Comparison of ENCODE assay signal across 11 cellular contexts in genomic region chr9:74281674-74282073, GRCh38.
DNase-seq lines count a peak whose midpoint lies in the region; ATAC-seq and TF ChIP-seq lines count a peak whose summit lies in the region.
"Had no signal": no experiment of that assay in that cellular context is flagged by ENCODE, and none has a peak within 500 bp of the region (broad histone marks: within the 10 kb centered on the region; RNA-seq: fewer than 3 reads in every experiment).

No MANE protein-coding gene starts in this region.

- no peaks in the 10 kb centered on the region for H3K9me2 ChIP-seq in Karpas-422 (replicated peaks; ENCODE audit: insufficient read depth, low read length)

- H2AFZ ChIP-seq in Karpas-422 (ENCODE audit: low read length): no peak overlapping the region

- no peaks in the 10 kb centered on the region for H3K9me3 Mint-ChIP-seq in activated CD4-positive, alpha-beta T cell treated with anti-CD3 and anti-CD28 coated beads, Interleukin-2, amount 10 ng/mL, durations not matched to agents 24 days and 14 days
- peaks cover 3% of the 10 kb centered on the region for H3K9me3 Mint-ChIP-seq in activated CD4-positive, alpha-beta T cell treated with anti-CD3 and anti-CD28 coated beads for 36 hours (ENCODE audit: low read depth)
- H3K9me3 Mint-ChIP-seq in progenitor cell of endocrine pancreas (ENCODE audit: low read depth): no peaks in the 10 kb centered on the region

- ATAC-seq in activated CD4-positive, alpha-beta T cell treated with anti-CD3 and anti-CD28 coated beads for 36 hours: no peak
- no peak for ATAC-seq in HG03571 (IDR thresholded peaks at IDR 0.05; ENCODE audit: unreplicated experiment)
- ATAC-seq in GM19463 (IDR thresholded peaks at IDR 0.05; ENCODE audit: unreplicated experiment): no peak

- intact Hi-C loops in activated CD4-positive, alpha-beta T cell treated with anti-CD3 and anti-CD28 coated beads, Interleukin-2, amount 10 ng/mL, durations not matched to agents 24 days and 14 days (cut with micrococcal nuclease): no loop called here
- intact Hi-C loops in activated CD4-positive, alpha-beta T cell treated with anti-CD3 and anti-CD28 coated beads for 36 hours (cut with DNase I, micrococcal nuclease): loop anchor here in 1 of 2 experiments (2.0 kb wide), 1 partner anchor 1081 kb away; no protein-coding TSS in a partner anchor

- H3K36me3 ChIP-seq in Karpas-422 (ENCODE audit: insufficient read depth, low read length) (no peaks in the 10 kb centered on the region), brain microvascular endothelial cell (replicated peaks) (no peaks in the 10 kb centered on the region)

- no peak overlapping the region for H3K9ac ChIP-seq in Karpas-422 (ENCODE audit: low read length)

- H3K4me1 ChIP-seq in Karpas-422 (ENCODE audit: low read length): no peaks in the 10 kb centered on the region

- H3K27me3 ChIP-seq in Karpas-422 (ENCODE audit: low read length) (no peaks in the 10 kb centered on the region), brain microvascular endothelial cell (replicated peaks) (no peaks in the 10 kb centered on the region)

- in situ Hi-C loops in brain microvascular endothelial cell (cut with HindIII; ENCODE audit: low pct_ligation_motif_present, low sequenced_read_pairs): no loop called here

- POLR2A ChIA-PET in activated CD4-positive, alpha-beta T cell treated with anti-CD3 and anti-CD28 coated beads for 36 hours (lab: Charles Lee): no interaction called here

- no peaks in the 10 kb centered on the region for H3K36me3 Mint-ChIP-seq in activated CD4-positive, alpha-beta T cell treated with anti-CD3 and anti-CD28 coated beads, Interleukin-2, amount 10 ng/mL, durations not matched to agents 24 days and 14 days (ENCODE audit: low read depth)
- no peaks in the 10 kb centered on the region for H3K36me3 Mint-ChIP-seq in activated CD4-positive, alpha-beta T cell treated with anti-CD3 and anti-CD28 coated beads for 36 hours (ENCODE audit: low read depth)
- no peaks in the 10 kb centered on the region for H3K36me3 Mint-ChIP-seq in progenitor cell of endocrine pancreas (ENCODE audit: insufficient read depth)
- H3K36me3 Mint-ChIP-seq: IgD-negative memory B cell had no signal

- H3K4me3 Mint-ChIP-seq in activated CD4-positive, alpha-beta T cell treated with anti-CD3 and anti-CD28 coated beads, Interleukin-2, amount 10 ng/mL, durations not matched to agents 24 days and 14 days: no peak overlapping the region
- no peak overlapping the region for H3K4me3 Mint-ChIP-seq in activated CD4-positive, alpha-beta T cell treated with anti-CD3 and anti-CD28 coated beads for 36 hours
- H3K4me3 Mint-ChIP-seq in progenitor cell of endocrine pancreas (ENCODE audit: low read depth): no peak overlapping the region
- H3K4me3 Mint-ChIP-seq: IgD-negative memory B cell had no signal

- H3K27me3 Mint-ChIP-seq in activated CD4-positive, alpha-beta T cell treated with anti-CD3 and anti-CD28 coated beads, Interleukin-2, amount 10 ng/mL, durations not matched to agents 24 days and 14 days: peaks cover 6% of the 10 kb centered on the region
- no peaks in the 10 kb centered on the region for H3K27me3 Mint-ChIP-seq in activated CD4-positive, alpha-beta T cell treated with anti-CD3 and anti-CD28 coated beads for 36 hours
- H3K27me3 Mint-ChIP-seq in progenitor cell of endocrine pancreas: no peaks in the 10 kb centered on the region

- DNase-seq in activated CD4-positive, alpha-beta T cell treated with anti-CD3 and anti-CD28 coated beads, Interleukin-2, amount 10 ng/mL, durations not matched to agents 24 days and 14 days: peak; percentile 57
- DNase-seq in activated CD4-positive, alpha-beta T cell treated with anti-CD3 and anti-CD28 coated beads for 36 hours: no peak
- DNase-seq in Karpas-422: peak; percentile 58
- DNase-seq in brain microvascular endothelial cell: no peak
- DNase-seq in progenitor cell of endocrine pancreas (ENCODE audit: low spot score, unreplicated experiment): no peak
- DNase-seq in DMS79 (lab: John Stamatoyannopoulos, UW): no peak
- DNase-seq: activated CD8-positive, alpha-beta memory T cell treated with anti-CD3 and anti-CD28 coated beads, Interleukin-2, amount 50 U/mL, for 4 hours; stimulated activated CD4-positive, alpha-beta T cell treated with anti-CD3 and anti-CD28 coated beads, Interleukin-12 subunit alpha, Interleukin-12 subunit beta, amount 100 ng/mL, for 4 hours had no signal

- H3K27ac ChIP-seq in Karpas-422 (ENCODE audit: low read length): no peak overlapping the region
- no peak overlapping the region for H3K27ac ChIP-seq in brain microvascular endothelial cell

- no peak overlapping the region for H3K4me2 ChIP-seq in Karpas-422 (ENCODE audit: low read depth, low read length, poor library complexity, severe bottlenecking)

- H3K4me3 ChIP-seq in Karpas-422 (ENCODE audit: low read length) (no peak overlapping the region), brain microvascular endothelial cell (ENCODE audit: low read depth, low read length) (no peak overlapping the region)

- no peaks in the 10 kb centered on the region for H4K20me1 ChIP-seq in Karpas-422 (ENCODE audit: insufficient read depth, low read depth, low read length)

- no peaks in the 10 kb centered on the region for H3K79me2 ChIP-seq in Karpas-422 (ENCODE audit: low read length)

- H3K27ac Mint-ChIP-seq in activated CD4-positive, alpha-beta T cell treated with anti-CD3 and anti-CD28 coated beads, Interleukin-2, amount 10 ng/mL, durations not matched to agents 24 days and 14 days: no peak overlapping the region
- H3K27ac Mint-ChIP-seq in activated CD4-positive, alpha-beta T cell treated with anti-CD3 and anti-CD28 coated beads for 36 hours: no peak overlapping the region
- no peak overlapping the region for H3K27ac Mint-ChIP-seq in progenitor cell of endocrine pancreas

- peak; percentile 28 for TF ChIP-seq CTCF in brain microvascular endothelial cell (IDR thresholded peaks at IDR 0.05; ENCODE audit: low read depth, low read length, missing control alignments)
- peak; percentile 31 for TF ChIP-seq CTCF in progenitor cell of endocrine pancreas (IDR thresholded peaks at IDR 0.05; ENCODE audit: unreplicated experiment)

- H3K4me1 Mint-ChIP-seq in activated CD4-positive, alpha-beta T cell treated with anti-CD3 and anti-CD28 coated beads, Interleukin-2, amount 10 ng/mL, durations not matched to agents 24 days and 14 days: peaks cover 19% of the 10 kb centered on the region
- no peaks in the 10 kb centered on the region for H3K4me1 Mint-ChIP-seq in activated CD4-positive, alpha-beta T cell treated with anti-CD3 and anti-CD28 coated beads for 36 hours
- H3K4me1 Mint-ChIP-seq in progenitor cell of endocrine pancreas (ENCODE audit: low read depth): no peaks in the 10 kb centered on the region
- H3K4me1 Mint-ChIP-seq: IgD-negative memory B cell had no signal

- CTCF ChIA-PET in activated CD4-positive, alpha-beta T cell treated with anti-CD3 and anti-CD28 coated beads for 36 hours (lab: Charles Lee): no interaction called here

- no peaks in the 10 kb centered on the region for H3K9me3 ChIP-seq in Karpas-422 (ENCODE audit: low read length)

Comparison
In these comparisons a context has a peak if more than half of its experiments do, and no peak if none do; other contexts are left out.
1. DNase-seq: peak in activated CD4-positive, alpha-beta T cell treated with anti-CD3 and anti-CD28 coated beads, Interleukin-2, amount 10 ng/mL, durations not matched to agents 24 days and 14 days (single experiment) and Karpas-422 (single experiment); none in activated CD4-positive, alpha-beta T cell treated with anti-CD3 and anti-CD28 coated beads for 36 hours (single experiment), brain microvascular endothelial cell (single experiment), progenitor cell of endocrine pancreas (single experiment) and DMS79 (single experiment).